ENCODE assay signal across 19 cellular contexts in the genomic region with DNA sequence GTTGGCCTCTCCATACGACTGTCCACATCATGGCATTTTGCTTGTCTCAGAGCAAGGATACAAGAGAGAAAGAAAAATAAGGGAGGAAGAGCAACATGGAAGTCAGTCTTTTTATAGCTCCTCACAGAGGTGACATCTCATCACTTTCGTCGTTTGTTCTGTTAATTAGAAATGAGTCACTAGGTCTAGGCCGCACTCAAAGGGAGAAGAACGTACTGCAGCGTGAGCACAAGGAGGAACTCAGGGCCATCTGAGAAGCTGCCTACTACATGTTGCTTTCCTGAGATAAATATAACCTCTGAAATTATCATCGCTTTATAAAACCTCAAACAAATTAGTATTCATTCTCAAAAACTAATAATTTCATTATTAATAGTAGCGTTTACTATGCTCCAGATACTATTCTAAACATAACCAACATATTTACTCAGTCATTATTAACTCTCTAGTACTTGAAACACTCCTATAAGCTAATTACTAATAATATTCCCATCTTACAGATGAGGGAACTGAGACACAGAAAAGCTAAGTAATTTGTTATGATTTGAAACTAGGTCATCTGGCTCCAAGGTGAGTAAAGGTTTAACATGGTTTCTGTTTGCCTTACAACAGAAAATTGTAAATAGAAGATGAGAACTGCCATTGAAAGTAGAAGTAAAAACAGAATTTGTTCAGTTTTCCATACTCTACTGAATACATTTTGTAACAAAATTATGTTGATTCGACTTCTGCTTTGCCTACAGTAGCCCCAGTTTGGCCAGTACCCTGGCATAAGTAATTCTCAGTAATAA.
DNase-seq lines count a peak whose midpoint lies in the region; ATAC-seq and TF ChIP-seq lines count a peak whose summit lies in the region.
"Had no signal": no experiment of that assay in that cellular context is flagged by ENCODE, and none has a peak within 500 bp of the region (broad histone marks: within the 10 kb centered on the region; RNA-seq: fewer than 3 reads in every experiment).

No MANE protein-coding gene starts in this region.

- no peak overlapping the region for H3K4me3 Mint-ChIP-seq in naive thymus-derived CD4-positive, alpha-beta T cell
- H3K4me3 Mint-ChIP-seq: activated naive CD4-positive, alpha-beta T cell treated with anti-CD3 and anti-CD28 coated beads, Interleukin-2, amount 50 U/mL, for 24 hours had no signal

- H3K27ac Mint-ChIP-seq in naive thymus-derived CD4-positive, alpha-beta T cell, result no peak overlapping the region
- H3K27ac Mint-ChIP-seq: activated naive CD4-positive, alpha-beta T cell treated with anti-CD3 and anti-CD28 coated beads, Interleukin-2, amount 50 U/mL, for 24 hours had no signal

- DNase-seq in GDM1 (lab: John Stamatoyannopoulos, UW) (peak; percentile 23), NB4 (ENCODE audit: low read depth) (peak; percentile 10), heart right ventricle (no peak), coronary artery (ENCODE audit: low spot score) (no peak)
- DNase-seq in naive thymus-derived CD4-positive, alpha-beta T cell, result no peak
- DNase-seq: activated CD4-positive, CD25-positive, alpha-beta regulatory T cell treated with anti-CD3 and anti-CD28 coated beads, Interleukin-2, amount 50 U/mL, for 72 hours; activated T-cell treated with anti-CD3 and anti-CD28 coated beads, Interleukin-2, amount 50 U/mL, for 48 hours; NCI-H526 treated with DMSO at 0.1 percent for 48 hours; stimulated activated CD4-positive, alpha-beta T cell treated with anti-CD3 and anti-CD28 coated beads, Interleukin-4, amount 100 ng/mL, for 4 hours; T1000 had no signal

- POLR2A ChIA-PET in naive thymus-derived CD4-positive, alpha-beta T cell (lab: Charles Lee), result no interaction called here

- intact Hi-C loops in naive thymus-derived CD4-positive, alpha-beta T cell (cut with micrococcal nuclease), result loop anchor here (1.0 to 10.0 kb wide), 4 partner anchors 419 to 991 kb away; a partner anchor contains a TSS
- intact Hi-C loops in heart right ventricle (cut with DNase I), result loop anchor here (5.0 to 10.0 kb wide), 9 partner anchors 272 to 991 kb away; no protein-coding TSS in a partner anchor

- no peaks in the 10 kb centered on the region for H3K9me3 ChIP-seq in naive thymus-derived CD4-positive, alpha-beta T cell (ENCODE audit: control insufficient read depth in 2 of 3, low read length in 3 of 3)
- no peaks in the 10 kb centered on the region for H3K9me3 ChIP-seq in heart right ventricle
- H3K9me3 ChIP-seq: A549, BLaER1, neutrophil had no signal

- 80% methylated on average over 9 of the region's 9 CpGs for WGBS in heart right ventricle, 2 donors

- peak; percentile 61 for ATAC-seq in GM21447 (IDR thresholded peaks at IDR 0.05; ENCODE audit: unreplicated experiment)
- peak; percentile 55 for ATAC-seq in HG03103 (IDR thresholded peaks at IDR 0.05; ENCODE audit: low read depth, unreplicated experiment)
- ATAC-seq in HG03025 (IDR thresholded peaks at IDR 0.05; ENCODE audit: low FRiP score, unreplicated experiment), result no peak
- ATAC-seq in naive thymus-derived CD4-positive, alpha-beta T cell, result no peak
- ATAC-seq in heart right ventricle, result no peak
- ATAC-seq: A549 had no signal

- H3K27ac ChIP-seq in naive thymus-derived CD4-positive, alpha-beta T cell (ENCODE audit: low read depth, low read length), result no peak overlapping the region
- no peak overlapping the region for H3K27ac ChIP-seq in heart right ventricle
- no peak overlapping the region for H3K27ac ChIP-seq in coronary artery
- H3K27ac ChIP-seq: A549, BLaER1, neutrophil, SK-N-MC had no signal

- H3K4me3 ChIP-seq in NB4 (ENCODE audit: low read depth, low read length) (no peak overlapping the region), heart right ventricle (no peak overlapping the region), coronary artery (no peak overlapping the region)
- no peak overlapping the region for H3K4me3 ChIP-seq in naive thymus-derived CD4-positive, alpha-beta T cell (ENCODE audit: low read length)
- H3K4me3 ChIP-seq: A549, BLaER1, SK-N-MC, smooth muscle cell had no signal

- H3K36me3 ChIP-seq in naive thymus-derived CD4-positive, alpha-beta T cell (ENCODE audit: control insufficient read depth in 2 of 3, insufficient read depth in 3 of 3, low read length in 3 of 3), result no peaks in the 10 kb centered on the region
- H3K36me3 ChIP-seq in heart right ventricle, result no peaks in the 10 kb centered on the region
- H3K36me3 ChIP-seq: BLaER1, neutrophil had no signal

- CTCF ChIA-PET in naive thymus-derived CD4-positive, alpha-beta T cell (lab: Charles Lee), result interaction anchor here (0.6 to 1.1 kb wide), 4 partner anchors 626 to 991 kb away, joined by 3 to 6 read pairs (median 4); no protein-coding TSS in a partner anchor

- H3K9me3 Mint-ChIP-seq in naive thymus-derived CD4-positive, alpha-beta T cell, result no peaks in the 10 kb centered on the region
- H3K9me3 Mint-ChIP-seq: activated naive CD4-positive, alpha-beta T cell treated with anti-CD3 and anti-CD28 coated beads, Interleukin-2, amount 50 U/mL, for 24 hours had no signal

- H3K27me3 ChIP-seq in naive thymus-derived CD4-positive, alpha-beta T cell (ENCODE audit: control insufficient read depth in 2 of 2, insufficient read depth in 2 of 2, low read length in 2 of 2), result no peaks in the 10 kb centered on the region
- H3K27me3 ChIP-seq in heart right ventricle, result peaks cover 0 to 5% (median 0%) of the 10 kb centered on the region in 7 donors
- H3K27me3 ChIP-seq: BLaER1, neutrophil had no signal

- no peak for TF ChIP-seq CTCF in NB4 (IDR thresholded peaks at IDR 0.05; ENCODE audit: low read depth, low read length)
- no peak for TF ChIP-seq CTCF in heart right ventricle (IDR thresholded peaks at IDR 0.05)
- TF ChIP-seq CTCF in coronary artery (IDR thresholded peaks at IDR 0.05), result no peak

- H3K27me3 Mint-ChIP-seq in naive thymus-derived CD4-positive, alpha-beta T cell, result peaks cover 2 to 11% (median 5%) of the 10 kb centered on the region in 5 donors

- H3K36me3 Mint-ChIP-seq in naive thymus-derived CD4-positive, alpha-beta T cell, result no peaks in the 10 kb centered on the region
- H3K36me3 Mint-ChIP-seq: activated naive CD4-positive, alpha-beta T cell treated with anti-CD3 and anti-CD28 coated beads, Interleukin-2, amount 50 U/mL, for 24 hours had no signal

- no peak for TF ChIP-seq POLR2A in NB4 (IDR thresholded peaks at IDR 0.05; ENCODE audit: extremely low read depth, insufficient read length)

- H3K4me1 ChIP-seq in naive thymus-derived CD4-positive, alpha-beta T cell (ENCODE audit: control insufficient read depth in 2 of 2, insufficient read depth in 2 of 2, low read length in 2 of 2), result no peaks in the 10 kb centered on the region
- no peaks in the 10 kb centered on the region for H3K4me1 ChIP-seq in heart right ventricle
- H3K4me1 ChIP-seq: A549, BLaER1 had no signal

- no peaks in the 10 kb centered on the region for H3K4me1 Mint-ChIP-seq in naive thymus-derived CD4-positive, alpha-beta T cell
- H3K4me1 Mint-ChIP-seq: activated naive CD4-positive, alpha-beta T cell treated with anti-CD3 and anti-CD28 coated beads, Interleukin-2, amount 50 U/mL, for 24 hours had no signal

Comparison
In these comparisons a context has a peak if more than half of its experiments do, and no peak if none do; other contexts are left out.
1. DNase-seq: peak in GDM1 (single experiment) and NB4 (single experiment); none in naive thymus-derived CD4-positive, alpha-beta T cell (0 of 9), heart right ventricle (0 of 2) and coronary artery (single experiment).
2. ATAC-seq: peak in GM21447 (single experiment) and HG03103 (single experiment); none in HG03025 (single experiment), naive thymus-derived CD4-positive, alpha-beta T cell (single experiment) and heart right ventricle (0 of 8).